ENCODE assay signal across 8 cellular contexts in genomic region chr5:164119806-164120440, GRCh38.
DNase-seq lines count a peak whose midpoint lies in the region; ATAC-seq and TF ChIP-seq lines count a peak whose summit lies in the region.

No MANE protein-coding gene starts in this region.

- no peaks in the 10 kb centered on the region; the same call in 1 of the 2 replicates for H3K9me3 Mint-ChIP-seq in HFFc6
- H3K9me3 Mint-ChIP-seq in activated T-helper 1 cell treated with anti-CD3 and anti-CD28 coated beads, Interleukin-12 subunit alpha, Interleukin-12 subunit beta, Interleukin-2, Interleukin-4 antibody, amounts not matched to agents 30 ng/mL and 10 ng/mL and 1 ng/mL, durations not matched to agents 14 hours and 24 hours and 36 hours = peaks cover 10% of the 10 kb centered on the region

- peaks cover 9% of the 10 kb centered on the region for H3K4me1 Mint-ChIP-seq in HFFc6 (ENCODE audit: low read depth)
- no peaks in the 10 kb centered on the region for H3K4me1 Mint-ChIP-seq in activated T-helper 1 cell treated with anti-CD3 and anti-CD28 coated beads, Interleukin-12 subunit alpha, Interleukin-12 subunit beta, Interleukin-2, Interleukin-4 antibody, amounts not matched to agents 30 ng/mL and 10 ng/mL and 1 ng/mL, durations not matched to agents 14 hours and 24 hours and 36 hours (ENCODE audit: low read depth)

- H3K36me3 ChIP-seq in PC-3 (ENCODE audit: low read depth, low read length) = no peaks in the 10 kb centered on the region

- H3K4me3 Mint-ChIP-seq in HFFc6 = peak overlapping the region; percentile 34
- H3K4me3 Mint-ChIP-seq in activated T-helper 1 cell treated with anti-CD3 and anti-CD28 coated beads, Interleukin-12 subunit alpha, Interleukin-12 subunit beta, Interleukin-2, Interleukin-4 antibody, amounts not matched to agents 30 ng/mL and 10 ng/mL and 1 ng/mL, durations not matched to agents 14 hours and 24 hours and 36 hours = no peak overlapping the region

- H3K9me2 ChIP-seq in PC-3 (replicated peaks; ENCODE audit: low read length) = no peaks in the 10 kb centered on the region

- no TSS peak for BruUV-seq in PC-3 (replicated peaks; lab: Mats Ljungman, UMichigan)

- intact Hi-C loops in PC-3 (cut with micrococcal nuclease) = loop anchor here (5.0 kb wide), 1 partner anchor 63 kb away; no protein-coding TSS in a partner anchor
- intact Hi-C loops in activated T-helper 1 cell treated with anti-CD3 and anti-CD28 coated beads, Interleukin-12 subunit alpha, Interleukin-12 subunit beta, Interleukin-2, Interleukin-4 antibody, amounts not matched to agents 30 ng/mL and 10 ng/mL and 1 ng/mL, durations not matched to agents 14 hours and 24 hours and 36 hours (cut with micrococcal nuclease) = no loop called here

- no peak overlapping the region for H2AFZ ChIP-seq in PC-3 (ENCODE audit: low read length)

- DNase-seq in HFFc6 = peak; percentile 4
- peak; percentile 21 for DNase-seq in RPMI8226
- DNase-seq in kidney tubule cell (ENCODE audit: low spot score) = peak; percentile 42
- no peak for DNase-seq in PC-3
- DNase-seq in epidermal melanocyte (ENCODE audit: insufficient read length, low spot score) = no peak
- DNase-seq in activated T-helper 1 cell treated with anti-CD3 and anti-CD28 coated beads, Interleukin-12 subunit alpha, Interleukin-12 subunit beta, Interleukin-2, Interleukin-4 antibody, amounts not matched to agents 30 ng/mL and 10 ng/mL and 1 ng/mL, durations not matched to agents 14 hours and 24 hours and 36 hours (ENCODE audit: low spot score) = no peak
- DNase-seq in activated naive CD4-positive, alpha-beta T cell (lab: John Stamatoyannopoulos, UW) = no peak

- TF ChIP-seq CTCF in HFFc6 (IDR thresholded peaks at IDR 0.05) (no peak), PC-3 (conservative IDR thresholded peaks at IDR 0.05; ENCODE audit: low read depth, low read length) (no peak)

- no peaks in the 10 kb centered on the region for H4K20me1 ChIP-seq in PC-3 (ENCODE audit: low read length)

- H3K27ac Mint-ChIP-seq in HFFc6 = peak overlapping the region; percentile 89
- no peak overlapping the region for H3K27ac Mint-ChIP-seq in activated T-helper 1 cell treated with anti-CD3 and anti-CD28 coated beads, Interleukin-12 subunit alpha, Interleukin-12 subunit beta, Interleukin-2, Interleukin-4 antibody, amounts not matched to agents 30 ng/mL and 10 ng/mL and 1 ng/mL, durations not matched to agents 14 hours and 24 hours and 36 hours

- H3F3A ChIP-seq in PC-3 (ENCODE audit: low read length, unreplicated experiment) = no peaks in the 10 kb centered on the region

- no peaks in the 10 kb centered on the region for H3K27me3 ChIP-seq in PC-3 (ENCODE audit: low read length)

- no peak overlapping the region for H3K4me3 ChIP-seq in PC-3 (ENCODE audit: low read length)

- H3K4me2 ChIP-seq in PC-3 (ENCODE audit: low read length) = no peak overlapping the region

- POLR2A ChIA-PET in PC-3 (lab: Charles Lee; ENCODE audit: unreplicated experiment) = no interaction called here

- H3K9me3 ChIP-seq in PC-3 (ENCODE audit: low read length) = peaks cover under 1% of the 10 kb centered on the region; the same call in 1 of the 2 replicates

- H3K27ac ChIP-seq in PC-3 (ENCODE audit: low read length) = no peak overlapping the region

- no peaks in the 10 kb centered on the region for H3K4me1 ChIP-seq in PC-3 (ENCODE audit: insufficient read depth, low read length)

- H3K27me3 Mint-ChIP-seq in HFFc6 (ENCODE audit: insufficient read depth) = peaks cover 5% of the 10 kb centered on the region; the same call in 1 of the 2 replicates
- no peaks in the 10 kb centered on the region for H3K27me3 Mint-ChIP-seq in activated T-helper 1 cell treated with anti-CD3 and anti-CD28 coated beads, Interleukin-12 subunit alpha, Interleukin-12 subunit beta, Interleukin-2, Interleukin-4 antibody, amounts not matched to agents 30 ng/mL and 10 ng/mL and 1 ng/mL, durations not matched to agents 14 hours and 24 hours and 36 hours (ENCODE audit: insufficient read depth)

- CTCF ChIA-PET in PC-3 (lab: Charles Lee) = no interaction called here

- no peak overlapping the region for H3K9ac ChIP-seq in PC-3 (ENCODE audit: low read length)

- H3K79me2 ChIP-seq in PC-3 (ENCODE audit: low read length) = no peaks in the 10 kb centered on the region

- H3K36me3 Mint-ChIP-seq in HFFc6 (ENCODE audit: low read depth) = no peaks in the 10 kb centered on the region
- H3K36me3 Mint-ChIP-seq in activated T-helper 1 cell treated with anti-CD3 and anti-CD28 coated beads, Interleukin-12 subunit alpha, Interleukin-12 subunit beta, Interleukin-2, Interleukin-4 antibody, amounts not matched to agents 30 ng/mL and 10 ng/mL and 1 ng/mL, durations not matched to agents 14 hours and 24 hours and 36 hours (ENCODE audit: low read depth) = no peaks in the 10 kb centered on the region

- ATAC-seq in GM18508 (IDR thresholded peaks at IDR 0.05; ENCODE audit: insufficient read depth, unreplicated experiment) (peak; percentile 57), PC-3 (no peak)

Comparison
In these comparisons a context has a peak if more than half of its experiments do, and no peak if none do; other contexts are left out.
1. DNase-seq: peak in HFFc6 (single experiment), RPMI8226 (single experiment) and kidney tubule cell (single experiment); none in PC-3 (single experiment), epidermal melanocyte (single experiment), activated T-helper 1 cell treated with anti-CD3 and anti-CD28 coated beads, Interleukin-12 subunit alpha, Interleukin-12 subunit beta, Interleukin-2, Interleukin-4 antibody, amounts not matched to agents 30 ng/mL and 10 ng/mL and 1 ng/mL, durations not matched to agents 14 hours and 24 hours and 36 hours (single experiment) and activated naive CD4-positive, alpha-beta T cell (0 of 4).